ENCODE assay signal across 1 cellular context in the genomic region with DNA sequence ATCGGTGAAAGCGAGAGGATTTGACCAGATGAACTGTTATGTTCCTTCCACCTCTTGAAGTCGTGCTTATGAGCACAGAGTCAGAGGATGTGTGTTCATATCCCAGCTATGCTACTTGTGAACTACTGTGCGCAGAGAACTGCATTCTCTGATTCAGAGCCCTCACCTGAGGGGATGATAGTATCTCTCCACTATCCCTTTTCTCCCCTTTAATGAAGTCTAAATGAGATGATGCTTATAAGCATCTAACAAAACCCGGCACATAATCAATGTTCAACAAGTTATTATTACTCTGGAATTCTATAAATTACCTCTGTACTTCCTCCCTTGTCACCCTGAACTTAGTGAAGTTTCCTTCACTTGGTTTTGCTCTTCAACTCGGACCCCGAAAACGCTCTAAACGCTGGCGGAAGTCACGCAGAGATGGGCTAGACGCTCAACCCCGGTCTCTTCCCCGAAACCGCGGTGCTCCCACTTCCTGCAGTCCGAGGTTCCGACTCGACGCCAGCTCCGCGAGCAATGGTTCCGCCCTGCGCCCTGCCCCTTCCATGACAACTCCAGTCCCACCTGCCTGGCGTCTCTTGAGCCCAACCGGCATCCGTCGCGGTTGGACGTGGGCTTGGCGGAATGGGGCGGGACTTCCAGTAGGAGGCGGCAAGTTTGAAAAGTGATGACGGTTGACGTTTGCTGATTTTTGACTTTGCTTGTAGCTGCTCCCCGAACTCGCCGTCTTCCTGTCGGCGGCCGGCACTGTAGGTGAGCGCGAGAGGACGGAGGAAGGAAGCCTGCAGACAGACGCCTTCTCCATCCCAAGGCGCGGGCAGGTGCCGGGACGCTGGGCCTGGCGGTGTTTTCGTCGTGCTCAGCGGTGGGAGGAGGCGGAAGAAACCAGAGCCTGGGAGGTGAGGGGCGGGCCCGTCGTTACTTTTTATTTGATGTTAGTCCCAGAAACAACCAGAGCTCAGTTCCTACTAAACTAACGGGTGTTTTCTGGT.
TF ChIP-seq lines count a peak whose summit lies in the region.

NUF2 (plus strand) TSS at position 644 of the 995 bp plus-strand sequence. CDS start 4,098 bp downstream, outside the sequence.

TF ChIP-seq in K562, 482 proteins besides CTCF, POLR2A, EP300 and RAD21 (continued from another document and continues in another):
- TF ChIP-seq IRF9 (tag; IDR thresholded peaks at IDR 0.05) (peak; percentile 66; the same call in 1 of the 2 replicates), ZNF444 (CRISPR knock-in tag; IDR thresholded peaks at IDR 0.05) (peak; percentile 23; the same call in 1 of the 2 replicates), PHTF2 (CRISPR knock-in tag; IDR thresholded peaks at IDR 0.05) (peak; percentile 76; the same call in 1 of the 2 replicates), MBD2 (IDR thresholded peaks at IDR 0.05; ENCODE audit: borderline replicate concordance, low read depth) (peak; percentile 92), PKNOX1 (IDR thresholded peaks at IDR 0.05) (peak; percentile 94), KLF16 (IDR thresholded peaks at IDR 0.05) (peak; percentile 91), ZNF586 (CRISPR knock-in tag; conservative IDR thresholded peaks at IDR 0.05) (no peak), TCFL5 (CRISPR knock-in tag; conservative IDR thresholded peaks at IDR 0.05) (0 out of 2 replicates have a peak, but pooled peaks have one; percentile 34), TEAD2 (tag; IDR thresholded peaks at IDR 0.05) (no peak), STAT5A (IDR thresholded peaks at IDR 0.05; ENCODE audit: borderline replicate concordance, low read length) (peak; percentile 62; the same call in 1 of the 2 replicates), POLR2AphosphoS2 (IDR thresholded peaks at IDR 0.05; ENCODE audit: low read length) (no peak; the same call in 1 of the 2 replicates), MIER1 (IDR thresholded peaks at IDR 0.05; ENCODE audit: low read depth) (peak; percentile 68; the same call in 1 of the 2 replicates), C11orf30 (IDR thresholded peaks at IDR 0.05; ENCODE audit: low read depth) (peak; percentile 98), CREBBP (IDR thresholded peaks at IDR 0.05; ENCODE audit: low read depth, low read length) (no peak), HDAC3 (IDR thresholded peaks at IDR 0.05; ENCODE audit: borderline replicate concordance, partially characterized antibody) (peak; percentile 70), HMGN3 (IDR thresholded peaks at IDR 0.05; ENCODE audit: borderline replicate concordance, extremely low read depth, insufficient read length, low read depth, low read length) (peak; percentile 97), RBFOX2 (IDR thresholded peaks at IDR 0.05; ENCODE audit: low read depth, low read length) (peak; percentile 93), GATA2 (CRISPR knock-in tag; IDR thresholded peaks at IDR 0.05) (no peak), ZNF668 (CRISPR knock-in tag; IDR thresholded peaks at IDR 0.05) (peak; percentile 36; the same call in 1 of the 2 replicates), ERF (CRISPR knock-in tag; IDR thresholded peaks at IDR 0.05) (no peak), CHD1 (IDR thresholded peaks at IDR 0.05; ENCODE audit: low read length) (peak; percentile 62), PCBP1 (IDR thresholded peaks at IDR 0.05; ENCODE audit: low read depth, low read length, poor library complexity, severe bottlenecking) (no peak), HDAC8 (tag; IDR thresholded peaks at IDR 0.05) (peak; percentile 57; the same call in 1 of the 2 replicates), HEY1 (CRISPR knock-in tag; IDR thresholded peaks at IDR 0.05; ENCODE audit: borderline replicate concordance) (peak; percentile 5; the same call in 1 of the 2 replicates), CBX2 (IDR thresholded peaks at IDR 0.05; ENCODE audit: insufficient read depth, low read length, poor library complexity, severe bottlenecking) (no peak), ZNF717 (CRISPR knock-in tag; IDR thresholded peaks at IDR 0.05) (no peak), E2F8 (IDR thresholded peaks at IDR 0.05; ENCODE audit: low read depth, partially characterized antibody) (peak; percentile 95), SRSF9 (IDR thresholded peaks at IDR 0.05; ENCODE audit: borderline replicate concordance, low read depth, low read length) (no peak), NR4A1 (CRISPR knock-in tag; IDR thresholded peaks at IDR 0.05) (no peak), NR4A1 (tag; IDR thresholded peaks at IDR 0.05) (peak; percentile 66; the same call in 1 of the 2 replicates), ZNF253 (CRISPR knock-in tag; conservative IDR thresholded peaks at IDR 0.05) (no peak), WHSC1 (IDR thresholded peaks at IDR 0.05; ENCODE audit: low read length) (no peak), KDM4B (IDR thresholded peaks at IDR 0.05; ENCODE audit: borderline replicate concordance in 2 of 2, low read depth in 1 of 2) (peak in 1 of 2 experiments; percentile 99; a peak in 2 of 4 replicates), ZC3H8 (IDR thresholded peaks at IDR 0.05) (peak; percentile 26; the same call in 1 of the 2 replicates), ARID2 (IDR thresholded peaks at IDR 0.05) (no peak; the same call in 1 of the 2 replicates), TOE1 (IDR thresholded peaks at IDR 0.05; ENCODE audit: borderline replicate concordance) (peak; percentile 95), TOE1 (CRISPR knock-in tag; IDR thresholded peaks at IDR 0.05; ENCODE audit: borderline replicate concordance, low read depth) (peak; percentile 98), ESRRB (CRISPR knock-in tag; IDR thresholded peaks at IDR 0.05; ENCODE audit: borderline replicate concordance) (no peak), FOXK2 (conservative IDR thresholded peaks at IDR 0.05 in 1 of 2, IDR thresholded peaks at IDR 0.05 in 1 of 2; ENCODE audit: low read depth in 2 of 2) (peak; percentile 96 to 98), ZNF76 (CRISPR knock-in tag; IDR thresholded peaks at IDR 0.05; ENCODE audit: borderline replicate concordance) (peak; percentile 85; the same call in 1 of the 2 replicates), ZNF778 (CRISPR knock-in tag; IDR thresholded peaks at IDR 0.05) (no peak), ZKSCAN3 (CRISPR knock-in tag; IDR thresholded peaks at IDR 0.05) (no peak)
- TF ChIP-seq, protein P1, sequence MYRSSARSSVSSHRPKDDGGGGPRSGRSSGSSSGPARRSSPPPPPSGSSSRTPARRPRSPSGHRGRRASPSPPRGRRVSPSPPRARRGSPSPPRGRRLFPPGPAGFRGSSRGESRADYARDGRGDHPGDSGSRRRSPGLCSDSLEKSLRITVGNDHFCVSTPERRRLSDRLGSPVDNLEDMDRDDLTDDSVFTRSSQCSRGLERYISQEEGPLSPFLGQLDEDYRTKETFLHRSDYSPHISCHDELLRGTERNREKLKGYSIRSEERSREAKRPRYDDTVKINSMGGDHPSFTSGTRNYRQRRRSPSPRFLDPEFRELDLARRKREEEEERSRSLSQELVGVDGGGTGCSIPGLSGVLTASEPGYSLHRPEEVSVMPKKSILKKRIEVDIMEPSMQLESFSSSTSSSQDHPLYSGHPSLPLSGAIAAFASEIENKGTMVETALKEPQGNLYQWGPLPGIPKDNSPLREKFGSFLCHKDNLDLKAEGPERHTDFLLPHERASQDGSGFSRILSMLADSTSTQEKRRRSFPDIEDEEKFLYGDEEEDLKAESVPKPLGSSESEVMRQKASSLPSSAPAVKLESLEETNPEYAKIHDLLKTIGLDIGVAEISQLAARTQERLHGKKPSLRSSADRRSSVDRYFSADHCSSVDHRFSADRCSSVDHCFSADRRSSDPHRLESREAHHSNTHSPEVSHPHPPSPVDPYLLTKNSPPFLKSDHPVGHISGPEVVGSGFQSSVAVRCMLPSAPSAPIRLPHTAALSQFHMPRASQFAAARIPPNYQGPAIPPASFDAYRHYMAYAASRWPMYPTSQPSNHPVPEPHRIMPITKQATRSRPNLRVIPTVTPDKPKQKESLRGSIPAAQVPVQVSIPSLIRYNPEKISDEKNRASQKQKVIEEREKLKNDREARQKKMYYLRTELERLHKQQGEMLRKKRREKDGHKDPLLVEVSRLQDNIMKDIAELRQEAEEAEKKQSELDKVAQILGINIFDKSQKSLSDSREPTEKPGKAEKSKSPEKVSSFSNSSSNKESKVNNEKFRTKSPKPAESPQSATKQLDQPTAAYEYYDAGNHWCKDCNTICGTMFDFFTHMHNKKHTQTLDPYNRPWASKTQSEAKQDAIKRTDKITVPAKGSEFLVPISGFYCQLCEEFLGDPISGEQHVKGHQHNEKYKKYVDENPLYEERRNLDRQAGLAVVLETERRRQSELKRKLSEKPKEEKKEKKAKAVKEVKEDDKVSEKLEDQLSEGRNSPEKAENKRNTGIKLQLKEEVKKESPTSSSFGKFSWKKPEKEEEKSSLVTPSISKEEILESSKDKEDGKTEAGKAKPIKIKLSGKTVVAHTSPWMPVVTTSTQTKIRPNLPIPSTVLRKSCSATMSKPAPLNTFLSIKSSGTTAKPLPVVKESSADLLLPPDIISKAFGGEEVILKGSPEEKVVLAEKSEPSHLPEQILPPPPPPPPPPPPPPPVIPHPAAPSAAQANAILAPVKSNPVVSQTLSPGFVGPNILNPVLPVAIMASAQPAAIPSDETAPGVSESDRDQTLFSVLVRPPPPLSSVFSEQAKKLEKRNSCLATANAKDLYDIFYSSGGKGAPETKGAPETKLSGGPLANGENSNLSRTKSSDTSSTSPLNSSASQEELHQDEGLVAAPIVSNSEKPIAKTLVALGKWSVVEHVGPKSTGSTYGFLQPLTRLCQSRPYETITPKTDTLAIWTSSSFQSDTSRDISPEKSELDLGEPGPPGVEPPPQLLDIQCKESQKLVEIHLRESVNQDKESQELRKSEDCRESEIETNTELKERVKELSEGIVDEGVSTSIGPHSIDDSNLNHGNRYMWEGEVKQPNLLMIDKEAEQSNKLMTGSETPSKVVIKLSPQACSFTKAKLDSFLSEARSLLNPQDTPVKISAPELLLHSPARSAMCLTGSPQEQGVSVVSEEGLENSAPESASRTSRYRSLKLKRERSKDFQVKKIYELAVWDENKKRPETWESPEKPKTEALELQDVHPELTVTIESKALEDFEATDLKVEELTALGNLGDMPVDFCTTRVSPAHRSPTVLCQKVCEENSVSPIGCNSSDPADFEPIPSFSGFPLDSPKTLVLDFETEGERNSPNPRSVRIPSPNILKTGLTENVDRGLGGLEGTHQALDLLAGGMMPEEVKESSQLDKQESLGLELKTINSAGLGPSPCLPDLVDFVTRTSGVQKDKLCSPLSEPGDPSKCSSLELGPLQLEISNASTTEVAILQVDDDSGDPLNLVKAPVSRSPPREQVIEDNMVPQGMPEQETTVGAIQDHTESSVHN (IDR thresholded peaks at IDR 0.05; ENCODE audit: borderline replicate concordance in 1 of 2, low read depth in 1 of 2): no peak
- TF ChIP-seq, protein P2, sequence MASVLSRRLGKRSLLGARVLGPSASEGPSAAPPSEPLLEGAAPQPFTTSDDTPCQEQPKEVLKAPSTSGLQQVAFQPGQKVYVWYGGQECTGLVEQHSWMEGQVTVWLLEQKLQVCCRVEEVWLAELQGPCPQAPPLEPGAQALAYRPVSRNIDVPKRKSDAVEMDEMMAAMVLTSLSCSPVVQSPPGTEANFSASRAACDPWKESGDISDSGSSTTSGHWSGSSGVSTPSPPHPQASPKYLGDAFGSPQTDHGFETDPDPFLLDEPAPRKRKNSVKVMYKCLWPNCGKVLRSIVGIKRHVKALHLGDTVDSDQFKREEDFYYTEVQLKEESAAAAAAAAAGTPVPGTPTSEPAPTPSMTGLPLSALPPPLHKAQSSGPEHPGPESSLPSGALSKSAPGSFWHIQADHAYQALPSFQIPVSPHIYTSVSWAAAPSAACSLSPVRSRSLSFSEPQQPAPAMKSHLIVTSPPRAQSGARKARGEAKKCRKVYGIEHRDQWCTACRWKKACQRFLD (CRISPR knock-in tag; IDR thresholded peaks at IDR 0.05): peak; percentile 85
- TF ChIP-seq, protein P3, sequence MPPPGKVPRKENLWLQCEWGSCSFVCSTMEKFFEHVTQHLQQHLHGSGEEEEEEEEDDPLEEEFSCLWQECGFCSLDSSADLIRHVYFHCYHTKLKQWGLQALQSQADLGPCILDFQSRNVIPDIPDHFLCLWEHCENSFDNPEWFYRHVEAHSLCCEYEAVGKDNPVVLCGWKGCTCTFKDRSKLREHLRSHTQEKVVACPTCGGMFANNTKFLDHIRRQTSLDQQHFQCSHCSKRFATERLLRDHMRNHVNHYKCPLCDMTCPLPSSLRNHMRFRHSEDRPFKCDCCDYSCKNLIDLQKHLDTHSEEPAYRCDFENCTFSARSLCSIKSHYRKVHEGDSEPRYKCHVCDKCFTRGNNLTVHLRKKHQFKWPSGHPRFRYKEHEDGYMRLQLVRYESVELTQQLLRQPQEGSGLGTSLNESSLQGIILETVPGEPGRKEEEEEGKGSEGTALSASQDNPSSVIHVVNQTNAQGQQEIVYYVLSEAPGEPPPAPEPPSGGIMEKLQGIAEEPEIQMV (tag; conservative IDR thresholded peaks at IDR 0.05; ENCODE audit: low read depth): no peak
